10 cellular contexts compared by ENCODE assay signal in the genomic region with DNA sequence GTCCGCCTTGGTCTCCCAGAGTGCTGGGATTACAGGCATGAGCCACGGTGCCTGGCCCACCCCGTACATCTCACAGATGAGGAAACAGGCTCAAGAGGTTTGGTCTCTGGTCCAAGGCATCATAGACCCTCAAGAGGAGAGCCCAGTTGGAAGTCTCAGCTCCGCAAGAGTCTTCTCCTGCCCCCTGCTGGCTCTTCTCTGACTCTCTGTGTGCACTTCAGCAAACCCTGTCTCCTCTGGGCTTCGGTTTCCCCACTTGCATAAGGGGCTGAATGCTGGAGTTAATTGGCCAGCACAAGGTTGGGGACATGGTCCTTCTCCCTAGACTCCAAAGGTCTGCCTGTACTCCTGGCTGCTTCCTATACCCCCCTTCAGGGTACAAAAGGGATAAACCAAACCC. TPM values are rescaled to one million over a fixed set of nuclear protein-coding genes. Genes with fewer than 3 reads are reported as not detected.
DNase-seq lines count a peak whose midpoint lies in the region; ATAC-seq, FAIRE-seq and TF ChIP-seq lines count a peak whose summit lies in the region.
"Had no signal": no experiment of that assay in that cellular context is flagged by ENCODE, and none has a peak within 500 bp of the region (broad histone marks: within the 10 kb centered on the region; RNA-seq: fewer than 3 reads in every experiment).

No MANE protein-coding gene starts in this region.

- H3K27me3 Mint-ChIP-seq in activated T-cell treated with anti-CD3 and anti-CD28 coated beads, Interleukin-2, amount 50 U/mL, for 72 hours (ENCODE audit: low read depth), result no peaks in the 10 kb centered on the region
- H3K27me3 Mint-ChIP-seq in osteocyte (ENCODE audit: unreplicated experiment), result no peaks in the 10 kb centered on the region

- H3K4me1 Mint-ChIP-seq in activated T-cell treated with anti-CD3 and anti-CD28 coated beads, Interleukin-2, amount 50 U/mL, for 72 hours (ENCODE audit: low read depth), result no peaks in the 10 kb centered on the region
- H3K4me1 Mint-ChIP-seq in osteocyte (ENCODE audit: unreplicated experiment), result peaks cover 7% of the 10 kb centered on the region

- POLR2A ChIA-PET in HepG2 (lab: Yijun Ruan, JAX), result no interaction called here

- no peak overlapping the region for H3K27ac Mint-ChIP-seq in activated T-cell treated with anti-CD3 and anti-CD28 coated beads, Interleukin-2, amount 50 U/mL, for 72 hours
- no peak overlapping the region for H3K27ac Mint-ChIP-seq in osteocyte (ENCODE audit: unreplicated experiment)

- no peak overlapping the region for H3K4me3 Mint-ChIP-seq in activated T-cell treated with anti-CD3 and anti-CD28 coated beads, Interleukin-2, amount 50 U/mL, for 72 hours
- no peak overlapping the region for H3K4me3 Mint-ChIP-seq in osteocyte (ENCODE audit: unreplicated experiment)

- H3K9me3 ChIP-seq in HepG2 (ENCODE audit: low read length) (no peaks in the 10 kb centered on the region), right lobe of liver (no peaks in the 10 kb centered on the region), OCI-LY3 (ENCODE audit: insufficient read depth, low read length) (no peaks in the 10 kb centered on the region)

- H3K79me2 ChIP-seq in HepG2 (ENCODE audit: insufficient read depth, low read length), result no peaks in the 10 kb centered on the region
- no peaks in the 10 kb centered on the region for H3K79me2 ChIP-seq in OCI-LY3 (ENCODE audit: low read length)

- peaks cover 1 to 3% of the 10 kb centered on the region in 2 experiments; a peak in 1 of 5 replicates for H3K27me3 ChIP-seq in HepG2 (ENCODE audit: control insufficient read depth in 1 of 2, insufficient read depth in 2 of 2, low read length in 2 of 2)
- no peaks in the 10 kb centered on the region for H3K27me3 ChIP-seq in right lobe of liver
- H3K27me3 ChIP-seq in OCI-LY3 (ENCODE audit: low read depth, low read length), result no peaks in the 10 kb centered on the region

- H2AFZ ChIP-seq in HepG2 (ENCODE audit: low read length) (peak overlapping the region; percentile 32), OCI-LY3 (ENCODE audit: low read depth, low read length) (no peak overlapping the region)

- peaks cover 36% of the 10 kb centered on the region for H3K4me1 ChIP-seq in HepG2 (ENCODE audit: insufficient read depth, low read length)
- peaks cover 0 to 5% (median 0%) of the 10 kb centered on the region in 4 donors for H3K4me1 ChIP-seq in right lobe of liver
- peaks cover 10% of the 10 kb centered on the region for H3K4me1 ChIP-seq in OCI-LY3 (ENCODE audit: low read length)

- no peaks in the 10 kb centered on the region for H3K9me3 Mint-ChIP-seq in activated T-cell treated with anti-CD3 and anti-CD28 coated beads, Interleukin-2, amount 50 U/mL, for 72 hours
- H3K9me3 Mint-ChIP-seq in osteocyte (ENCODE audit: unreplicated experiment), result no peaks in the 10 kb centered on the region

- H4K20me1 ChIP-seq in HepG2 (ENCODE audit: insufficient read depth, low read length), result no peaks in the 10 kb centered on the region
- H4K20me1 ChIP-seq in OCI-LY3 (ENCODE audit: insufficient read depth, low read length), result no peaks in the 10 kb centered on the region

- DNase-seq in HepG2 (ENCODE audit: low spot score), result no peak
- no peak for DNase-seq in right lobe of liver
- DNase-seq in erythroblast (lab: John Stamatoyannopoulos, UW), result peak; percentile 65 to 68
- no peak for DNase-seq in activated T-cell treated with anti-CD3 and anti-CD28 coated beads, Interleukin-2, amount 50 U/mL, for 72 hours
- no peak for DNase-seq in osteocyte (ENCODE audit: extremely low spot score, unreplicated experiment)
- no peak for DNase-seq in NCI-H2029 (lab: John Stamatoyannopoulos, UW)
- DNase-seq: activated effector memory CD4-positive, alpha-beta T cell treated with Interleukin-2 at 50 U/mL for 16 hours had no signal

- CTCF ChIA-PET in HepG2 (lab: Yijun Ruan, JAX; ENCODE audit: low intra/inter-chr PET ratio, low total read pairs), result interaction anchor here (0.7 kb wide), 1 partner anchor 98 kb away, joined by 3 read pairs; no protein-coding TSS in a partner anchor

- TF ChIP-seq CTCF in HepG2 (CRISPR knock-in tag; IDR thresholded peaks at IDR 0.05) (peak; percentile 74), right lobe of liver (IDR thresholded peaks at IDR 0.05) (peak in 2 of 4 donors; percentile 9 to 10), OCI-LY3 (IDR thresholded peaks at IDR 0.05; ENCODE audit: low read depth, low read length) (peak; percentile 51), osteocyte (IDR thresholded peaks at IDR 0.05) (no peak)

- no TSS peak for BruUV-seq in HepG2 (replicated peaks; lab: Mats Ljungman, UMichigan)

- 0% methylated on average over 1 of the region's 5 CpGs for WGBS in HepG2 (ENCODE audit: low lambda C conversion rate)
- WGBS in right lobe of liver (ENCODE audit: insufficient coverage, low coverage, low lambda C conversion rate, missing lambda C conversion rate), result 43% methylated on average over 2 of the region's 5 CpGs

- H3K36me3 ChIP-seq in HepG2 (replicated peaks in 1 of 2; ENCODE audit: control insufficient read depth in 1 of 2, insufficient read depth in 2 of 2, low read length in 2 of 2) (no peaks in the 10 kb centered on the region), right lobe of liver (no peaks in the 10 kb centered on the region), OCI-LY3 (replicated peaks; ENCODE audit: low read depth, low read length) (no peaks in the 10 kb centered on the region)

- H3K27ac ChIP-seq in HepG2 (ENCODE audit: extremely low read length, insufficient read depth, low read length) (no peak overlapping the region), right lobe of liver (no peak overlapping the region), OCI-LY3 (ENCODE audit: low read length) (no peak overlapping the region)

- intact Hi-C loops in HepG2 (cut with micrococcal nuclease; ENCODE audit: unreplicated experiment) (loop anchor here (2.0 kb wide), 1 partner anchor 27 kb away; no protein-coding TSS in a partner anchor), right lobe of liver (cut with DNase I) (loop anchor here in 1 of 2 donors (10.0 kb wide), 2 partner anchors 55 to 95 kb away; a partner anchor contains a TSS)

- H3K9ac ChIP-seq in HepG2 (ENCODE audit: insufficient read depth, low read depth, low read length), result no peak overlapping the region
- no peak overlapping the region for H3K9ac ChIP-seq in OCI-LY3 (ENCODE audit: low read length)

- TF ChIP-seq POLR2A in HepG2 (IDR thresholded peaks at IDR 0.05; ENCODE audit: insufficient read depth in 1 of 2, low read depth in 2 of 2, low read length in 2 of 2) (no peak), right lobe of liver (IDR thresholded peaks at IDR 0.05) (no peak), erythroblast (IDR thresholded peaks at IDR 0.05; ENCODE audit: low read length) (no peak)

- in situ Hi-C loops in HepG2 (cut with HindIII; ENCODE audit: extremely low pct_ligation_motif_present, low pct_unique_long_range_greater_than_20kb), result loop anchor here (10.0 kb wide), 1 partner anchor 95 kb away; a partner anchor contains a TSS

- TF ChIP-seq EP300 in HepG2 (IDR thresholded peaks at IDR 0.05; ENCODE audit: low read depth in 2 of 2, low read length in 2 of 2), result no peak
- TF ChIP-seq EP300 in HepG2 (CRISPR knock-in tag; IDR thresholded peaks at IDR 0.05; ENCODE audit: borderline replicate concordance), result no peak

- peak; percentile 8 for FAIRE-seq in HepG2 (lab: Jason Lieb, UNC)

- H3K4me2 ChIP-seq in HepG2 (ENCODE audit: low read depth, low read length), result 0 out of 2 replicates have a peak overlapping the region, but pooled peaks have one; percentile 39
- no peak overlapping the region for H3K4me2 ChIP-seq in OCI-LY3 (ENCODE audit: low read length)

- TF ChIP-seq RAD21 in HepG2 (CRISPR knock-in tag; IDR thresholded peaks at IDR 0.05), result no peak

- peak; percentile 3; the same call in 1 of the 3 replicates for ATAC-seq in HepG2
- ATAC-seq in right lobe of liver, result no peak
- no peak for ATAC-seq in activated T-cell treated with anti-CD3 and anti-CD28 coated beads, Interleukin-2, amount 50 U/mL, for 72 hours (replicated peaks in 1 of 2)
- ATAC-seq in GM21786 (IDR thresholded peaks at IDR 0.05; ENCODE audit: unreplicated experiment), result no peak

- H3K36me3 Mint-ChIP-seq in activated T-cell treated with anti-CD3 and anti-CD28 coated beads, Interleukin-2, amount 50 U/mL, for 72 hours (ENCODE audit: insufficient read depth in 2 of 2), result no peaks in the 10 kb centered on the region
- no peaks in the 10 kb centered on the region for H3K36me3 Mint-ChIP-seq in osteocyte (ENCODE audit: unreplicated experiment)

- H3K4me3 ChIP-seq in HepG2 (replicated peaks in 1 of 3; ENCODE audit: insufficient read depth in 1 of 3, low read depth in 2 of 3, low read length in 3 of 3) (no peak overlapping the region), right lobe of liver (no peak overlapping the region), OCI-LY3 (ENCODE audit: low read length) (no peak overlapping the region)

RNA-seq across cellular contexts. Expression of a gene that starts 3.9 kb away (rescaled TPM):
- total RNA-seq in HepG2 (2016; rRNA removed; fragmentation: Illumina TruSeq; extraction: Trizol) (0.11 and 0.13 TPM in 2 replicates), right lobe of liver (1 to 10 TPM in 1 of 6 experiments, under 1 TPM in 5; 0.15 to 1.9 (median 0.50) TPM), osteocyte (1.1 and 1.8 TPM in 2 replicates)
- total RNA-seq in HepG2 (2016; cell fraction: cytosol; rRNA removed; fragmentation: Illumina TruSeq; extraction: Trizol; ENCODE audit: low read depth), result not detected in 2 replicates
- 0.17 and 0.36 TPM in 2 replicates for total RNA-seq in HepG2 (2016; cell fraction: insoluble cytoplasmic fraction; rRNA removed; fragmentation: Illumina TruSeq; extraction: Trizol)
- total RNA-seq in HepG2 (2016; cell fraction: membrane; rRNA removed; fragmentation: Illumina TruSeq; extraction: Trizol), result 0.03 TPM in 1 of 2 replicates, not detected in the other
- 0.28 and 0.37 TPM in 2 replicates for total RNA-seq in HepG2 (2016; cell fraction: nucleus; rRNA removed; fragmentation: Illumina TruSeq; extraction: Trizol)
- 0.72 and 0.77 TPM in 2 replicates for polyA plus RNA-seq in HepG2 (2011; rRNA removed)
- polyA plus RNA-seq in HepG2 (2011; cell fraction: cytosol; rRNA removed), result 0.21 TPM in 2 replicates
- 2.3 and 3.4 TPM in 2 replicates for polyA plus RNA-seq in HepG2 (2011; cell fraction: nucleus; rRNA removed)
- 0.09 and 0.52 TPM in 2 replicates for polyA plus RNA-seq in HepG2 (2012)
- not detected in 2 replicates for polyA plus RNA-seq in HepG2 (2016; cell fraction: cytosol; fragmentation: Illumina TruSeq; extraction: Trizol; ENCODE audit: low read depth)
- 0.11 TPM in 1 of 2 replicates, not detected in the other for polyA plus RNA-seq in HepG2 (2016; cell fraction: insoluble cytoplasmic fraction; fragmentation: Illumina TruSeq; extraction: Trizol; ENCODE audit: low read depth)
- 0.17 TPM in 1 of 2 replicates, not detected in the other for polyA plus RNA-seq in HepG2 (2016; cell fraction: membrane; fragmentation: Illumina TruSeq; extraction: Trizol; ENCODE audit: low read depth)
- polyA plus RNA-seq in HepG2 (2016; cell fraction: nucleus; fragmentation: Illumina TruSeq; extraction: Trizol; ENCODE audit: insufficient read depth, low read depth), result 1.2 and 1.4 TPM in 2 replicates
- polyA minus RNA-seq in HepG2 (2011; rRNA and poly(A)+ RNA removed; ENCODE audit: low replicate concordance), result 2.0 and 186 TPM in 2 replicates
- 1.5 and 3.4 TPM in 2 replicates for polyA minus RNA-seq in HepG2 (2011; cell fraction: cytosol; rRNA and poly(A)+ RNA removed)
- 0.77 and 2.4 TPM in 2 replicates for polyA minus RNA-seq in HepG2 (2011; cell fraction: nucleus; rRNA and poly(A)+ RNA removed)
- 1 to 10 TPM in 1 of 2 donors, under 1 TPM in 1; 0.84 to 2.4 TPM for total RNA-seq in activated T-cell treated with anti-CD3 and anti-CD28 coated beads, Interleukin-2, amount 50 U/mL, for 72 hours

RNA-seq across cellular contexts. Expression of a gene that starts 29.8 kb away (rescaled TPM):
- total RNA-seq in HepG2 (2016; rRNA removed; fragmentation: Illumina TruSeq; extraction: Trizol), result 8.8 and 9.0 TPM in 2 replicates
- total RNA-seq in HepG2 (2016; cell fraction: cytosol; rRNA removed; fragmentation: Illumina TruSeq; extraction: Trizol; ENCODE audit: low read depth), result 4.7 and 7.5 TPM in 2 replicates
- total RNA-seq in HepG2 (2016; cell fraction: insoluble cytoplasmic fraction; rRNA removed; fragmentation: Illumina TruSeq; extraction: Trizol), result 7.6 and 8.7 TPM in 2 replicates
- 12.4 and 17.1 TPM in 2 replicates for total RNA-seq in HepG2 (2016; cell fraction: membrane; rRNA removed; fragmentation: Illumina TruSeq; extraction: Trizol)
- total RNA-seq in HepG2 (2016; cell fraction: nucleus; rRNA removed; fragmentation: Illumina TruSeq; extraction: Trizol), result 4.0 and 4.2 TPM in 2 replicates
- polyA plus RNA-seq in HepG2 (2011; rRNA removed), result 4.6 and 7.0 TPM in 2 replicates
- polyA plus RNA-seq in HepG2 (2011; cell fraction: cytosol; rRNA removed), result 4.9 and 7.2 TPM in 2 replicates
- polyA plus RNA-seq in HepG2 (2011; cell fraction: nucleus; rRNA removed), result 6.1 and 7.8 TPM in 2 replicates
- 3.0 and 6.0 TPM in 2 replicates for polyA plus RNA-seq in HepG2 (2012)
- 8.3 and 11.7 TPM in 2 replicates for polyA plus RNA-seq in HepG2 (2016; cell fraction: cytosol; fragmentation: Illumina TruSeq; extraction: Trizol; ENCODE audit: low read depth)
- polyA plus RNA-seq in HepG2 (2016; cell fraction: insoluble cytoplasmic fraction; fragmentation: Illumina TruSeq; extraction: Trizol; ENCODE audit: low read depth), result 9.1 and 11.2 TPM in 2 replicates
- 12.1 and 13.2 TPM in 2 replicates for polyA plus RNA-seq in HepG2 (2016; cell fraction: membrane; fragmentation: Illumina TruSeq; extraction: Trizol; ENCODE audit: low read depth)
- 7.3 and 9.2 TPM in 2 replicates for polyA plus RNA-seq in HepG2 (2016; cell fraction: nucleus; fragmentation: Illumina TruSeq; extraction: Trizol; ENCODE audit: insufficient read depth, low read depth)
- 9.7 and 15.4 TPM in 2 replicates for polyA minus RNA-seq in HepG2 (2011; rRNA and poly(A)+ RNA removed; ENCODE audit: low replicate concordance)
- polyA minus RNA-seq in HepG2 (2011; cell fraction: cytosol; rRNA and poly(A)+ RNA removed), result 2.9 and 3.6 TPM in 2 replicates
- polyA minus RNA-seq in HepG2 (2011; cell fraction: nucleus; rRNA and poly(A)+ RNA removed), result 3.0 and 3.9 TPM in 2 replicates
- 10 to 100 TPM in 2 of 6 experiments, 1 to 10 TPM in 4; 5.4 to 14.2 (median 7.5) TPM for total RNA-seq in right lobe of liver
- 10 to 100 TPM in 1 of 2 donors, 1 to 10 TPM in 1; 9.1 to 12.0 TPM for total RNA-seq in activated T-cell treated with anti-CD3 and anti-CD28 coated beads, Interleukin-2, amount 50 U/mL, for 72 hours
- total RNA-seq in osteocyte, result 12.8 and 13.8 TPM in 2 replicates

RNA-seq across cellular contexts. Expression of a gene that starts 30.1 kb away (rescaled TPM):
- total RNA-seq in HepG2 (2016; rRNA removed; fragmentation: Illumina TruSeq; extraction: Trizol) (0.13 and 0.15 TPM in 2 replicates), right lobe of liver (not detected), osteocyte (not detected in 2 replicates)
- not detected in 2 replicates for total RNA-seq in HepG2 (2016; cell fraction: cytosol; rRNA removed; fragmentation: Illumina TruSeq; extraction: Trizol; ENCODE audit: low read depth)
- total RNA-seq in HepG2 (2016; cell fraction: insoluble cytoplasmic fraction; rRNA removed; fragmentation: Illumina TruSeq; extraction: Trizol), result 0.17 TPM in 1 of 2 replicates, not detected in the other
- 0.14 TPM in 1 of 2 replicates, not detected in the other for total RNA-seq in HepG2 (2016; cell fraction: membrane; rRNA removed; fragmentation: Illumina TruSeq; extraction: Trizol)
- total RNA-seq in HepG2 (2016; cell fraction: nucleus; rRNA removed; fragmentation: Illumina TruSeq; extraction: Trizol), result 0.13 and 0.22 TPM in 2 replicates
- 0.13 and 0.22 TPM in 2 replicates for polyA plus RNA-seq in HepG2 (2011; rRNA removed)
- 0.13 and 0.23 TPM in 2 replicates for polyA plus RNA-seq in HepG2 (2011; cell fraction: cytosol; rRNA removed)
- 1.2 and 2.0 TPM in 2 replicates for polyA plus RNA-seq in HepG2 (2011; cell fraction: nucleus; rRNA removed)
- polyA plus RNA-seq in HepG2 (2012), result 0.33 and 0.38 TPM in 2 replicates
- not detected in 2 replicates for polyA plus RNA-seq in HepG2 (2016; cell fraction: cytosol; fragmentation: Illumina TruSeq; extraction: Trizol; ENCODE audit: low read depth)
- 0.13 and 0.26 TPM in 2 replicates for polyA plus RNA-seq in HepG2 (2016; cell fraction: insoluble cytoplasmic fraction; fragmentation: Illumina TruSeq; extraction: Trizol; ENCODE audit: low read depth)
- 0.08 and 0.10 TPM in 2 replicates for polyA plus RNA-seq in HepG2 (2016; cell fraction: membrane; fragmentation: Illumina TruSeq; extraction: Trizol; ENCODE audit: low read depth)
- polyA plus RNA-seq in HepG2 (2016; cell fraction: nucleus; fragmentation: Illumina TruSeq; extraction: Trizol; ENCODE audit: insufficient read depth, low read depth), result 0.53 and 0.60 TPM in 2 replicates
- 0.07 and 0.82 TPM in 2 replicates for polyA minus RNA-seq in HepG2 (2011; rRNA and poly(A)+ RNA removed; ENCODE audit: low replicate concordance)
- polyA minus RNA-seq in HepG2 (2011; cell fraction: cytosol; rRNA and poly(A)+ RNA removed), result not detected in 2 replicates
- 1.3 TPM in 1 of 2 replicates, not detected in the other for polyA minus RNA-seq in HepG2 (2011; cell fraction: nucleus; rRNA and poly(A)+ RNA removed)
- total RNA-seq in activated T-cell treated with anti-CD3 and anti-CD28 coated beads, Interleukin-2, amount 50 U/mL, for 72 hours, result under 1 TPM in 1 of 2 donors, not detected in 1; 0.50 TPM
- total RNA-seq: NCI-H460 had no signal

RNA-seq across cellular contexts. Expression of a gene that starts 40.1 kb away (rescaled TPM):
- total RNA-seq in HepG2 (2016; rRNA removed; fragmentation: Illumina TruSeq; extraction: Trizol) (51.6 and 86.1 TPM in 2 replicates), right lobe of liver (10 to 100 TPM; 25.9 to 46.4 (median 32.9) TPM), osteocyte (91.5 and 97.4 TPM in 2 replicates)
- total RNA-seq in HepG2 (2016; cell fraction: cytosol; rRNA removed; fragmentation: Illumina TruSeq; extraction: Trizol; ENCODE audit: low read depth), result 26.8 and 28.0 TPM in 2 replicates
- 48.1 and 85.0 TPM in 2 replicates for total RNA-seq in HepG2 (2016; cell fraction: insoluble cytoplasmic fraction; rRNA removed; fragmentation: Illumina TruSeq; extraction: Trizol)
- total RNA-seq in HepG2 (2016; cell fraction: membrane; rRNA removed; fragmentation: Illumina TruSeq; extraction: Trizol), result 31.9 and 32.3 TPM in 2 replicates
- total RNA-seq in HepG2 (2016; cell fraction: nucleus; rRNA removed; fragmentation: Illumina TruSeq; extraction: Trizol), result 95.5 and 119 TPM in 2 replicates
- 72.7 and 90.4 TPM in 2 replicates for polyA plus RNA-seq in HepG2 (2011; rRNA removed)
- polyA plus RNA-seq in HepG2 (2011; cell fraction: cytosol; rRNA removed), result 23.6 and 43.4 TPM in 2 replicates
- polyA plus RNA-seq in HepG2 (2011; cell fraction: nucleus; rRNA removed), result 214 and 295 TPM in 2 replicates
- polyA plus RNA-seq in HepG2 (2012), result 89.9 and 108 TPM in 2 replicates
- polyA plus RNA-seq in HepG2 (2016; cell fraction: cytosol; fragmentation: Illumina TruSeq; extraction: Trizol; ENCODE audit: low read depth), result 5.6 and 7.3 TPM in 2 replicates
- polyA plus RNA-seq in HepG2 (2016; cell fraction: insoluble cytoplasmic fraction; fragmentation: Illumina TruSeq; extraction: Trizol; ENCODE audit: low read depth), result 57.9 and 60.9 TPM in 2 replicates
- 14.4 and 15.0 TPM in 2 replicates for polyA plus RNA-seq in HepG2 (2016; cell fraction: membrane; fragmentation: Illumina TruSeq; extraction: Trizol; ENCODE audit: low read depth)
- polyA plus RNA-seq in HepG2 (2016; cell fraction: nucleus; fragmentation: Illumina TruSeq; extraction: Trizol; ENCODE audit: insufficient read depth, low read depth), result 284 and 293 TPM in 2 replicates
- 15.4 and 24.6 TPM in 2 replicates for polyA minus RNA-seq in HepG2 (2011; rRNA and poly(A)+ RNA removed; ENCODE audit: low replicate concordance)
- polyA minus RNA-seq in HepG2 (2011; cell fraction: cytosol; rRNA and poly(A)+ RNA removed), result 8.0 and 12.9 TPM in 2 replicates
- 74.5 and 93.7 TPM in 2 replicates for polyA minus RNA-seq in HepG2 (2011; cell fraction: nucleus; rRNA and poly(A)+ RNA removed)
- 10 to 100 TPM; 57.4 to 70.4 TPM for total RNA-seq in activated T-cell treated with anti-CD3 and anti-CD28 coated beads, Interleukin-2, amount 50 U/mL, for 72 hours

RNA-seq across cellular contexts. Expression of a gene that starts 43.5 kb away (rescaled TPM):
- total RNA-seq in HepG2 (2016; rRNA removed; fragmentation: Illumina TruSeq; extraction: Trizol) (13.7 and 23.9 TPM in 2 replicates), right lobe of liver (1 to 10 TPM in 3 of 6 experiments, under 1 TPM in 3; 0.55 to 3.1 (median 0.98) TPM), osteocyte (3.4 and 5.3 TPM in 2 replicates)
- total RNA-seq in HepG2 (2016; cell fraction: cytosol; rRNA removed; fragmentation: Illumina TruSeq; extraction: Trizol; ENCODE audit: low read depth), result 9.1 and 11.5 TPM in 2 replicates
- total RNA-seq in HepG2 (2016; cell fraction: insoluble cytoplasmic fraction; rRNA removed; fragmentation: Illumina TruSeq; extraction: Trizol), result 13.0 and 22.4 TPM in 2 replicates
- total RNA-seq in HepG2 (2016; cell fraction: membrane; rRNA removed; fragmentation: Illumina TruSeq; extraction: Trizol), result 11.7 and 13.4 TPM in 2 replicates
- 28.5 and 36.3 TPM in 2 replicates for total RNA-seq in HepG2 (2016; cell fraction: nucleus; rRNA removed; fragmentation: Illumina TruSeq; extraction: Trizol)
- polyA plus RNA-seq in HepG2 (2011; rRNA removed), result 13.9 and 15.1 TPM in 2 replicates
- 14.0 and 14.3 TPM in 2 replicates for polyA plus RNA-seq in HepG2 (2011; cell fraction: cytosol; rRNA removed)
- polyA plus RNA-seq in HepG2 (2011; cell fraction: nucleus; rRNA removed), result 42.9 and 44.0 TPM in 2 replicates
- polyA plus RNA-seq in HepG2 (2012), result 7.3 and 9.8 TPM in 2 replicates
- polyA plus RNA-seq in HepG2 (2016; cell fraction: cytosol; fragmentation: Illumina TruSeq; extraction: Trizol; ENCODE audit: low read depth), result 4.6 and 5.0 TPM in 2 replicates
- polyA plus RNA-seq in HepG2 (2016; cell fraction: insoluble cytoplasmic fraction; fragmentation: Illumina TruSeq; extraction: Trizol; ENCODE audit: low read depth), result 12.2 and 16.5 TPM in 2 replicates
- 9.0 TPM in 2 replicates for polyA plus RNA-seq in HepG2 (2016; cell fraction: membrane; fragmentation: Illumina TruSeq; extraction: Trizol; ENCODE audit: low read depth)
- 45.6 and 54.0 TPM in 2 replicates for polyA plus RNA-seq in HepG2 (2016; cell fraction: nucleus; fragmentation: Illumina TruSeq; extraction: Trizol; ENCODE audit: insufficient read depth, low read depth)
- polyA minus RNA-seq in HepG2 (2011; rRNA and poly(A)+ RNA removed; ENCODE audit: low replicate concordance), result 23.5 and 39.7 TPM in 2 replicates
- 5.6 and 7.4 TPM in 2 replicates for polyA minus RNA-seq in HepG2 (2011; cell fraction: cytosol; rRNA and poly(A)+ RNA removed)
- 17.3 and 17.4 TPM in 2 replicates for polyA minus RNA-seq in HepG2 (2011; cell fraction: nucleus; rRNA and poly(A)+ RNA removed)
- total RNA-seq in activated T-cell treated with anti-CD3 and anti-CD28 coated beads, Interleukin-2, amount 50 U/mL, for 72 hours, result 10 to 100 TPM; 28.0 to 47.2 TPM

Comparison
In these comparisons a context has a peak if more than half of its experiments do, and no peak if none do; other contexts are left out.
1. DNase-seq: peak in erythroblast (2 of 2); none in HepG2 (single experiment), right lobe of liver (0 of 3), activated T-cell treated with anti-CD3 and anti-CD28 coated beads, Interleukin-2, amount 50 U/mL, for 72 hours (0 of 2), osteocyte (single experiment) and NCI-H2029 (single experiment).